ENCODE assay signal across 8 cellular contexts in the genomic region with DNA sequence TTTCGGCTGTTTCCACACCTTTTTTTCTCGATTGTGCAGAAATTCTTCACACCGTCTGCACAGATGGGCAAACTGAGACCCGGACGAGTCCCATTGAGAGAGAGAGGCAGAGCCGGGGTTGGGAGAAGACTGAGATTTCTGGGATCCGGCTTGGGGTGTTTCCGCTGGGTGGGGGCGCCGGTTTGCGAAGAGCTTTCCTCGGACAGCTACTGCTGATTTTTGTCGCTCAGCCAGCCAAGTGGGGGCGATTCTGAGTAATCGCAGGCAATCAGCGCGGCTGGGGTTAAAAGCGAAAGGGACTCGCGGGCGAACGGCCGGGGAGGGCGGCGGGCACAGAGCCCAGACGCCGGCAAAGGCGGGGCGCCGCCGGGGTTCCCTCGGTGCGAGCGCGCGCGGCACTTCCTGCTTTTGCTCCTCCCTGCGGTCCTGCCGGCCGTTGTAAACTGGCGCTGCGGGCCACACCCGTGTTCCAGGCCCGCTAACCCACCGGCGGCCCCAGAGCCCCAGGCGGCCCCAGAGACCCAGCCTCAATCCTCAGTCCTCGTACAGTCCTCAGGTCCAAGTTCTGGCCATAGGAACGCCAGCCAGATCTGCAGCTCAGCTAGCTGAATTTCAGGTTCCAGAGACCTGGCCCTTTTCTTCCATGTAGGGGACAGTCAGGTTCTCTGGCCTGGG. TPM values are rescaled to one million over a fixed set of nuclear protein-coding genes. Genes with fewer than 3 reads are reported as not detected.
DNase-seq lines count a peak whose midpoint lies in the region; ATAC-seq and TF ChIP-seq lines count a peak whose summit lies in the region.

No MANE protein-coding gene starts in this region.

- H3K27ac Mint-ChIP-seq in activated CD4-positive, alpha-beta T cell treated with anti-CD3 and anti-CD28 coated beads, Interleukin-2, amount 10 ng/mL, durations not matched to agents 7 days and 5 days = peak overlapping the region; percentile 93

- H3K4me1 Mint-ChIP-seq in activated CD4-positive, alpha-beta T cell treated with anti-CD3 and anti-CD28 coated beads, Interleukin-2, amount 10 ng/mL, durations not matched to agents 7 days and 5 days = peaks cover 53% of the 10 kb centered on the region

- H3K36me3 Mint-ChIP-seq in activated CD4-positive, alpha-beta T cell treated with anti-CD3 and anti-CD28 coated beads, Interleukin-2, amount 10 ng/mL, durations not matched to agents 7 days and 5 days (ENCODE audit: low read depth) = peaks cover 1% of the 10 kb centered on the region

- peaks cover 6 to 58% of the 10 kb centered on the region in 2 donors for H3K4me1 ChIP-seq in left lung

- TF ChIP-seq CTCF in BJ (IDR thresholded peaks at IDR 0.05; ENCODE audit: insufficient read depth, low read depth, low read length) = peak; percentile 15; the same call in 1 of the 2 replicates
- TF ChIP-seq CTCF in left lung (IDR thresholded peaks at IDR 0.05) = no peak

- peak; percentile 88 for ATAC-seq in HG03342 (IDR thresholded peaks at IDR 0.05; ENCODE audit: unreplicated experiment)
- ATAC-seq in left lung = peak; percentile 81

- H3K27me3 ChIP-seq in BJ (ENCODE audit: control insufficient read depth, insufficient read depth, low read length) (no peaks in the 10 kb centered on the region), left lung (no peaks in the 10 kb centered on the region)

- H3K9me3 ChIP-seq in left lung = no peaks in the 10 kb centered on the region

- no peaks in the 10 kb centered on the region for H3K36me3 ChIP-seq in BJ (ENCODE audit: control insufficient read depth, insufficient read depth, low read length)
- no peaks in the 10 kb centered on the region for H3K36me3 ChIP-seq in left lung

- CTCF ChIA-PET in BJ (lab: Yijun Ruan, JAX) = interaction anchor here (1.0 kb wide), 1 partner anchor 943 kb away, joined by 3 read pairs; no protein-coding TSS in a partner anchor
- CTCF ChIA-PET in activated CD4-positive, alpha-beta T cell treated with anti-CD3 and anti-CD28 coated beads, Interleukin-2, amount 10 ng/mL, durations not matched to agents 7 days and 5 days (lab: Charles Lee) = interaction anchor here (0.9 kb wide), 1 partner anchor 255 kb away, joined by 3 read pairs; no protein-coding TSS in a partner anchor

- intact Hi-C loops in left lung (cut with DNase I) = no loop called here

- H3K9me3 Mint-ChIP-seq in activated CD4-positive, alpha-beta T cell treated with anti-CD3 and anti-CD28 coated beads, Interleukin-2, amount 10 ng/mL, durations not matched to agents 7 days and 5 days = no peaks in the 10 kb centered on the region

- peak overlapping the region; percentile 84 for H3K4me3 Mint-ChIP-seq in activated CD4-positive, alpha-beta T cell treated with anti-CD3 and anti-CD28 coated beads, Interleukin-2, amount 10 ng/mL, durations not matched to agents 7 days and 5 days

- DNase-seq in BJ (ENCODE audit: low read depth) (peak; percentile 39), NCI-H460 (ENCODE audit: extremely low read depth, low read depth) (peak; percentile 73), cortex of kidney (lab: John Stamatoyannopoulos, UW) (peak; percentile 46), left lung (peak; percentile 93 to 100)
- peak; percentile 86 for DNase-seq in activated CD4-positive, alpha-beta T cell treated with anti-CD3 and anti-CD28 coated beads, Interleukin-2, amount 10 ng/mL, durations not matched to agents 7 days and 5 days
- DNase-seq in stimulated activated CD4-positive, alpha-beta T cell treated with anti-CD3 and anti-CD28 coated beads, Interleukin-2, amount 100 ng/mL, for 24 hours = peak; percentile 81 to 88

- H3K4me3 ChIP-seq in BJ (ENCODE audit: low read depth, low read length) (peak overlapping the region; percentile 50), left lung (peak overlapping the region; percentile 42 to 57)

- H3K27me3 Mint-ChIP-seq in activated CD4-positive, alpha-beta T cell treated with anti-CD3 and anti-CD28 coated beads, Interleukin-2, amount 10 ng/mL, durations not matched to agents 7 days and 5 days = peaks cover under 1% of the 10 kb centered on the region

- POLR2A ChIA-PET in BJ (lab: Charles Lee) = no interaction called here
- POLR2A ChIA-PET in activated CD4-positive, alpha-beta T cell treated with anti-CD3 and anti-CD28 coated beads, Interleukin-2, amount 10 ng/mL, durations not matched to agents 7 days and 5 days (lab: Charles Lee) = interaction anchor here (0.7 kb wide), 1 partner anchor 32 kb away, joined by 6 read pairs; a partner anchor contains a TSS

- H3K27ac ChIP-seq in left lung = peak overlapping the region; percentile 88 to 97

- TF ChIP-seq POLR2A in GM19099 (IDR thresholded peaks at IDR 0.05; ENCODE audit: extremely low read depth, insufficient read length, low read depth) = peak; percentile 79

RNA-seq across cellular contexts. Expression of a gene that starts 32.4 kb away (rescaled TPM):
- 19.6 and 23.4 TPM in 2 replicates for polyA plus RNA-seq in BJ (2011; rRNA removed)
- polyA minus RNA-seq in BJ (2011; rRNA and poly(A)+ RNA removed) = 20.7 and 28.3 TPM in 2 replicates
- 10.2 and 11.1 TPM in 2 replicates for total RNA-seq in NCI-H460 (2014; rRNA removed; shearing (Covaris generic))
- polyA plus RNA-seq in NCI-H460 (2014; cell fraction: nucleus; rRNA removed) = 9.1 and 9.6 TPM in 2 replicates
- total RNA-seq in activated CD4-positive, alpha-beta T cell treated with anti-CD3 and anti-CD28 coated beads, Interleukin-2, amount 10 ng/mL, durations not matched to agents 7 days and 5 days = 10 to 100 TPM; 30.1 to 35.6 TPM
- total RNA-seq in left lung = 100 to 1,000 TPM; 102 to 135 TPM

Comparison
In these comparisons a context has a peak if more than half of its experiments do, and no peak if none do; other contexts are left out.
1. Peak in every context shown above with its lines: DNase-seq, ATAC-seq, H3K4me3 ChIP-seq and H3K27ac ChIP-seq.
2. DNase-seq: peak in every context shown above with its lines; median percentile 96 in left lung; 86 in activated CD4-positive, alpha-beta T cell treated with anti-CD3 and anti-CD28 coated beads, Interleukin-2, amount 10 ng/mL, durations not matched to agents 7 days and 5 days; 84 in stimulated activated CD4-positive, alpha-beta T cell treated with anti-CD3 and anti-CD28 coated beads, Interleukin-2, amount 100 ng/mL, for 24 hours; 73 in NCI-H460; 46 in cortex of kidney; 39 in BJ.